In the genomic region with DNA sequence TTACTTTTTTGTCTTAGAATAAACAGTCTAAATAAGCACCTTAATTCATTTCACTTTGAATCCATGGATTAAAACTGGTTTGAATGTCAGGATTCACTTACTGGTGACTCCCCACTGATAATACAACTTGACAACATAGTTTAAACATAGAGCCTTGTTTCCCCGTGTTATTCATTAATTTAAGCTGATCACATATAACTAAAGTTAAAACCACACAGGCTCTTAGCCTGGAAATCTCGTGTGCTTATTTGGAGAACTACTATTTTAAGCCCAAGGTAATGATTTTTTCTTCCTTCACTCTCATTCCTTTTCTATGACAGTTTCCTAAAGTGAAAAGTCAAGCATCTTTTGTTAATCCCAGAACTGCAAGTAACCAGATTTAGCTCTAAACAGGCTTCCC, we compare ENCODE assay signal across 17 cellular contexts.
DNase-seq lines count a peak whose midpoint lies in the region; ATAC-seq and TF ChIP-seq lines count a peak whose summit lies in the region.
"Had no signal": no experiment of that assay in that cellular context is flagged by ENCODE, and none has a peak within 500 bp of the region (broad histone marks: within the 10 kb centered on the region; RNA-seq: fewer than 3 reads in every experiment).

No MANE protein-coding gene starts in this region.

- no peaks in the 10 kb centered on the region for H3K36me3 ChIP-seq in naive thymus-derived CD4-positive, alpha-beta T cell (ENCODE audit: control insufficient read depth in 2 of 3, insufficient read depth in 3 of 3, low read length in 3 of 3)

- H3K27ac Mint-ChIP-seq in natural killer cell, result peak overlapping the region; percentile 14 to 32
- H3K27ac Mint-ChIP-seq in natural killer cell treated with Interleukin-12 subunit alpha and Interleukin-12 subunit beta and Interleukin-15 and Interleukin-18, amount 100 ng/mL, for 72 hours, result no peak overlapping the region
- peak overlapping the region; percentile 87 for H3K27ac Mint-ChIP-seq in central memory CD8-positive, alpha-beta T cell (ENCODE audit: low read depth)
- peak overlapping the region in 6 of 9 donors; percentile 3 to 96 (median 52) for H3K27ac Mint-ChIP-seq in naive thymus-derived CD4-positive, alpha-beta T cell

- DNase-seq in natural killer cell (no peak), NCI-H1048 (lab: John Stamatoyannopoulos, UW) (no peak), amygdala (lab: John Stamatoyannopoulos, UW) (no peak)
- DNase-seq in natural killer cell treated with Interleukin-12 subunit alpha and Interleukin-12 subunit beta and Interleukin-15 and Interleukin-18, amount 100 ng/mL, for 72 hours (ENCODE audit: low spot score), result no peak
- DNase-seq in central memory CD8-positive, alpha-beta T cell (ENCODE audit: low spot score in 2 of 2), result no peak
- no peak for DNase-seq in naive thymus-derived CD4-positive, alpha-beta T cell
- DNase-seq: DMS53; GM23248; KBM-7; NCI-H1092 treated with DMSO at 0.1 percent for 48 hours; NCI-H1694; NCI-H345; NCI-H526 treated with DMSO at 0.1 percent for 48 hours; NK-92 treated with Interleukin-12 subunit alpha and Interleukin-12 subunit beta, amount 100 ng/mL, for 24 hours had no signal

- peaks cover 49 to 58% of the 10 kb centered on the region in 2 donors for H3K4me1 Mint-ChIP-seq in natural killer cell
- peaks cover 32 to 37% of the 10 kb centered on the region in 2 donors for H3K4me1 Mint-ChIP-seq in natural killer cell treated with Interleukin-12 subunit alpha and Interleukin-12 subunit beta and Interleukin-15 and Interleukin-18, amount 100 ng/mL, for 72 hours (ENCODE audit: low read depth in 2 of 2)
- peaks cover 66% of the 10 kb centered on the region for H3K4me1 Mint-ChIP-seq in central memory CD8-positive, alpha-beta T cell
- H3K4me1 Mint-ChIP-seq in naive thymus-derived CD4-positive, alpha-beta T cell, result peaks cover 29 to 52% (median 48%) of the 10 kb centered on the region in 7 donors

- H3K27me3 Mint-ChIP-seq in natural killer cell (ENCODE audit: low read depth in 2 of 2), result no peaks in the 10 kb centered on the region
- no peaks in the 10 kb centered on the region for H3K27me3 Mint-ChIP-seq in natural killer cell treated with Interleukin-12 subunit alpha and Interleukin-12 subunit beta and Interleukin-15 and Interleukin-18, amount 100 ng/mL, for 72 hours
- H3K27me3 Mint-ChIP-seq in central memory CD8-positive, alpha-beta T cell, result no peaks in the 10 kb centered on the region
- H3K27me3 Mint-ChIP-seq in naive thymus-derived CD4-positive, alpha-beta T cell, result no peaks in the 10 kb centered on the region

- peaks cover 20 to 23% of the 10 kb centered on the region in 2 donors for H3K4me1 ChIP-seq in naive thymus-derived CD4-positive, alpha-beta T cell (ENCODE audit: control insufficient read depth in 2 of 2, insufficient read depth in 2 of 2, low read length in 2 of 2)
- H3K4me1 ChIP-seq: A549 had no signal

- H3K4me3 ChIP-seq in naive thymus-derived CD4-positive, alpha-beta T cell (ENCODE audit: low read length), result no peak overlapping the region
- H3K4me3 ChIP-seq: A549, GM23248 had no signal

- H3K9me3 ChIP-seq in naive thymus-derived CD4-positive, alpha-beta T cell (ENCODE audit: control insufficient read depth in 2 of 3, low read length in 3 of 3), result no peaks in the 10 kb centered on the region
- H3K9me3 ChIP-seq: A549 had no signal

- intact Hi-C loops in natural killer cell (cut with micrococcal nuclease), result no loop called here
- intact Hi-C loops in naive thymus-derived CD4-positive, alpha-beta T cell (cut with micrococcal nuclease), result no loop called here

- no peak overlapping the region for H3K27ac ChIP-seq in naive thymus-derived CD4-positive, alpha-beta T cell (ENCODE audit: low read depth, low read length)
- H3K27ac ChIP-seq: A549, GM23248 had no signal

- ATAC-seq in natural killer cell (no peak), HG02588 (IDR thresholded peaks at IDR 0.05; ENCODE audit: unreplicated experiment) (no peak)
- no peak for ATAC-seq in natural killer cell treated with Interleukin-12 subunit alpha and Interleukin-12 subunit beta and Interleukin-15 and Interleukin-18, amount 100 ng/mL, for 72 hours
- no peak for ATAC-seq in central memory CD8-positive, alpha-beta T cell (replicated peaks; ENCODE audit: extremely low read depth, poor library complexity, severe bottlenecking)
- no peak for ATAC-seq in naive thymus-derived CD4-positive, alpha-beta T cell
- ATAC-seq: A549 had no signal

- no peak for TF ChIP-seq CTCF in natural killer cell (IDR thresholded peaks at IDR 0.05)

- H3K4me3 Mint-ChIP-seq in natural killer cell, result no peak overlapping the region
- H3K4me3 Mint-ChIP-seq in natural killer cell treated with Interleukin-12 subunit alpha and Interleukin-12 subunit beta and Interleukin-15 and Interleukin-18, amount 100 ng/mL, for 72 hours, result no peak overlapping the region
- H3K4me3 Mint-ChIP-seq in central memory CD8-positive, alpha-beta T cell, result no peak overlapping the region
- H3K4me3 Mint-ChIP-seq in naive thymus-derived CD4-positive, alpha-beta T cell, result no peak overlapping the region
- H3K4me3 Mint-ChIP-seq: CD14-positive monocyte had no signal

- no peaks in the 10 kb centered on the region for H3K27me3 ChIP-seq in naive thymus-derived CD4-positive, alpha-beta T cell (ENCODE audit: control insufficient read depth in 2 of 2, insufficient read depth in 2 of 2, low read length in 2 of 2)

- peaks cover 5% of the 10 kb centered on the region for H3K36me3 Mint-ChIP-seq in natural killer cell
- peaks cover 6% of the 10 kb centered on the region for H3K36me3 Mint-ChIP-seq in natural killer cell treated with Interleukin-12 subunit alpha and Interleukin-12 subunit beta and Interleukin-15 and Interleukin-18, amount 100 ng/mL, for 72 hours
- peaks cover 10% of the 10 kb centered on the region for H3K36me3 Mint-ChIP-seq in central memory CD8-positive, alpha-beta T cell (ENCODE audit: insufficient read depth)
- H3K36me3 Mint-ChIP-seq in naive thymus-derived CD4-positive, alpha-beta T cell, result peaks cover 3 to 11% (median 6%) of the 10 kb centered on the region in 5 donors

- CTCF ChIA-PET in naive thymus-derived CD4-positive, alpha-beta T cell (lab: Charles Lee), result interaction anchor here (0.8 kb wide), 1 partner anchor 8 kb away, joined by 3 read pairs; no protein-coding TSS in a partner anchor

- POLR2A ChIA-PET in naive thymus-derived CD4-positive, alpha-beta T cell (lab: Charles Lee), result no interaction called here

- no peaks in the 10 kb centered on the region for H3K9me3 Mint-ChIP-seq in natural killer cell
- no peaks in the 10 kb centered on the region for H3K9me3 Mint-ChIP-seq in natural killer cell treated with Interleukin-12 subunit alpha and Interleukin-12 subunit beta and Interleukin-15 and Interleukin-18, amount 100 ng/mL, for 72 hours
- no peaks in the 10 kb centered on the region for H3K9me3 Mint-ChIP-seq in central memory CD8-positive, alpha-beta T cell
- no peaks in the 10 kb centered on the region for H3K9me3 Mint-ChIP-seq in naive thymus-derived CD4-positive, alpha-beta T cell
- H3K9me3 Mint-ChIP-seq: CD14-positive monocyte had no signal

Comparison
In these comparisons a context has a peak if more than half of its experiments do, and no peak if none do; other contexts are left out.
1. H3K27ac Mint-ChIP-seq: peak in natural killer cell (2 of 2), central memory CD8-positive, alpha-beta T cell (single experiment) and naive thymus-derived CD4-positive, alpha-beta T cell (6 of 9); none in natural killer cell treated with Interleukin-12 subunit alpha and Interleukin-12 subunit beta and Interleukin-15 and Interleukin-18, amount 100 ng/mL, for 72 hours (0 of 2).